Comparison of ENCODE assay signal across 8 cellular contexts in genomic region chr22:38398181-38398608, GRCh38. TPM values are rescaled to one million over a fixed set of nuclear protein-coding genes. Genes with fewer than 3 reads are reported as not detected.
DNase-seq lines count a peak whose midpoint lies in the region; ATAC-seq and TF ChIP-seq lines count a peak whose summit lies in the region.
"Not testable (repeated sequence)": the region's sequence is repeated elsewhere in the genome, so short reads cannot be mapped to it uniquely, and the experiment has no call there.

No MANE protein-coding gene starts in this region.

- under 1% methylated on average over 28 of the region's 48 CpGs for WGBS in prostate gland

- not testable (repeated sequence) for TF ChIP-seq CTCF in 22Rv1 (IDR thresholded peaks at IDR 0.05); coronary artery (IDR thresholded peaks at IDR 0.05); prostate gland (IDR thresholded peaks at IDR 0.05)

- not testable (repeated sequence) for H3K36me3 ChIP-seq in iPS-20b (ENCODE audit: insufficient read depth, low read depth, low read length); prostate gland

- peaks cover 49% of the 10 kb centered on the region for H3K4me1 Mint-ChIP-seq in activated CD4-positive, alpha-beta T cell treated with anti-CD3 and anti-CD28 coated beads, Interleukin-2, amount 10 ng/mL, durations not matched to agents 7 days and 5 days

- peaks cover 41% of the 10 kb centered on the region for H3K4me1 ChIP-seq in iPS-20b (ENCODE audit: insufficient read depth, low read length)
- H3K4me1 ChIP-seq in prostate gland (replicated peaks) = not testable (repeated sequence)

- peak overlapping the region; percentile 79 for H3K27ac Mint-ChIP-seq in activated CD4-positive, alpha-beta T cell treated with anti-CD3 and anti-CD28 coated beads, Interleukin-2, amount 10 ng/mL, durations not matched to agents 7 days and 5 days

- H3K9ac ChIP-seq in iPS-20b (ENCODE audit: low read depth, low read length) = peak overlapping the region; percentile 75

- DNase-seq in NCI-H345 (lab: John Stamatoyannopoulos, UW) = peak; percentile 25
- peak; percentile 55 for DNase-seq in activated CD4-positive, alpha-beta T cell treated with anti-CD3 and anti-CD28 coated beads, Interleukin-2, amount 10 ng/mL, durations not matched to agents 7 days and 5 days
- not testable (repeated sequence) for DNase-seq in coronary artery (ENCODE audit: low spot score)
- DNase-seq in prostate gland (ENCODE audit: low spot score) = peak; percentile 76

- peak; percentile 10 for TF ChIP-seq POLR2A in prostate gland (IDR thresholded peaks at IDR 0.05)

- not testable (repeated sequence) for H3K36me3 Mint-ChIP-seq in activated CD4-positive, alpha-beta T cell treated with anti-CD3 and anti-CD28 coated beads, Interleukin-2, amount 10 ng/mL, durations not matched to agents 7 days and 5 days (ENCODE audit: low read depth)

- H3K9me3 ChIP-seq in iPS-20b (ENCODE audit: insufficient read depth, low read depth, low read length); prostate gland: not testable (repeated sequence)

- not testable (repeated sequence) for H3K9me3 Mint-ChIP-seq in activated CD4-positive, alpha-beta T cell treated with anti-CD3 and anti-CD28 coated beads, Interleukin-2, amount 10 ng/mL, durations not matched to agents 7 days and 5 days

- H3K27me3 Mint-ChIP-seq in activated CD4-positive, alpha-beta T cell treated with anti-CD3 and anti-CD28 coated beads, Interleukin-2, amount 10 ng/mL, durations not matched to agents 7 days and 5 days = peaks cover 16% of the 10 kb centered on the region

- CTCF ChIA-PET in activated CD4-positive, alpha-beta T cell treated with anti-CD3 and anti-CD28 coated beads, Interleukin-2, amount 10 ng/mL, durations not matched to agents 7 days and 5 days (lab: Charles Lee) = not testable (repeated sequence)

- peak overlapping the region; percentile 95 for H3K4me3 ChIP-seq in coronary artery
- H3K4me3 ChIP-seq in iPS-20b (ENCODE audit: low read length) = peak overlapping the region; percentile 86; the same call in 1 of the 2 replicates
- peak overlapping the region; percentile 89 to 93 for H3K4me3 ChIP-seq in prostate gland

- POLR2A ChIA-PET in activated CD4-positive, alpha-beta T cell treated with anti-CD3 and anti-CD28 coated beads, Interleukin-2, amount 10 ng/mL, durations not matched to agents 7 days and 5 days (lab: Charles Lee) = not testable (repeated sequence)

- peak; percentile 21 for ATAC-seq in GM18511 (IDR thresholded peaks at IDR 0.05; ENCODE audit: unreplicated experiment)
- ATAC-seq in HG02981 (IDR thresholded peaks at IDR 0.05; ENCODE audit: unreplicated experiment) = peak; percentile 31

- intact Hi-C loops in prostate gland (cut with DNase I) = not testable (repeated sequence)

- peak overlapping the region; percentile 77 for H3K4me3 Mint-ChIP-seq in activated CD4-positive, alpha-beta T cell treated with anti-CD3 and anti-CD28 coated beads, Interleukin-2, amount 10 ng/mL, durations not matched to agents 7 days and 5 days

- H3K27ac ChIP-seq in 22Rv1 (peak overlapping the region; percentile 46), coronary artery (peak overlapping the region; percentile 76 to 94), prostate gland (peak overlapping the region; percentile 94 to 95)
- not testable (repeated sequence) for H3K27ac ChIP-seq in iPS-20b (ENCODE audit: low read length)

- H3K27me3 ChIP-seq in iPS-20b (ENCODE audit: insufficient read depth, low read length); prostate gland (replicated peaks; ENCODE audit: insufficient read depth): not testable (repeated sequence)

RNA-seq across cellular contexts. Expression of gene KCNJ4, which starts 56.8 kb away (rescaled TPM):
- not detected for total RNA-seq in activated CD4-positive, alpha-beta T cell treated with anti-CD3 and anti-CD28 coated beads, Interleukin-2, amount 10 ng/mL, durations not matched to agents 7 days and 5 days
- 1 to 10 TPM in 1 of 2 donors, not detected in 1; 3.2 TPM for total RNA-seq in prostate gland
